Comparison of ENCODE assay signal across 8 cellular contexts in the genomic region with DNA sequence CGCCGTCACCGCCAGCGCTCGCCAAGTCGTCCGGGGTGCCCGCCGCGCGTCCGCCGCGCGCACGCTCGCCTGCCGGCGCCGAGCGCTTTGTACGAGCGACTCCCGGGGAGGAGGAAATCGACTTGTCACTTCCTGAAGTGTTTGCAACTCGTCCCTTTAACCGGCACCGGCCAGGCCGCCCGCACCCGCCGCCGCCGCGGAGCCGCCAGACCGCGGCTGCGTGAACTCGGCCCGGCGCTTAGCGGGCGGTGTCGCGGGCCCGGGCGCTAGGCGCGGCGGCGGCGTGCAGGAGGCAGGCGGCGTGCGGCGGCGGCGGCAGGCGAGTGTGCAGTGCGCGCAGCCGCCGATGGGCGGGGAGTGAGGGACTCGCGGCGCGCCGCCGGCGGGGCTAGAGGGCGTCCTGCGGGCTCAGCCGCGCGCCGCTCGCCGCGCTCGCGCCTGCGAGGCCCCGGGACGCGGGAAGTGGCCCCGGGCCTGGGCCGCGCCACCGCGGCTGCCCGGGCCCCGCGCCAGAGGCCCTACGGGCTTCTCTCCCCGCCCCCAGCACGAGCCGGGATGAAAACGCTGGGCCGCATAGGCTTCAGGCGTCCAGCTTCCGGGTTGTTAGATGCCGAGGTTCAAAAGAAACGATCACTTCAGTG. TPM values are rescaled to one million over a fixed set of nuclear protein-coding genes. Genes with fewer than 3 reads are reported as not detected.
DNase-seq lines count a peak whose midpoint lies in the region; ATAC-seq, FAIRE-seq and TF ChIP-seq lines count a peak whose summit lies in the region.

A gene with protein sequence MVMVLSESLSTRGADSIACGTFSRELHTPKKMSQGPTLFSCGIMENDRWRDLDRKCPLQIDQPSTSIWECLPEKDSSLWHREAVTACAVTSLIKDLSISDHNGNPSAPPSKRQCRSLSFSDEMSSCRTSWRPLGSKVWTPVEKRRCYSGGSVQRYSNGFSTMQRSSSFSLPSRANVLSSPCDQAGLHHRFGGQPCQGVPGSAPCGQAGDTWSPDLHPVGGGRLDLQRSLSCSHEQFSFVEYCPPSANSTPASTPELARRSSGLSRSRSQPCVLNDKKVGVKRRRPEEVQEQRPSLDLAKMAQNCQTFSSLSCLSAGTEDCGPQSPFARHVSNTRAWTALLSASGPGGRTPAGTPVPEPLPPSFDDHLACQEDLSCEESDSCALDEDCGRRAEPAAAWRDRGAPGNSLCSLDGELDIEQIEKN (minus strand): TSS at position 332 of the 641 bp plus-strand sequence. CDS start 37,665 bp downstream, outside the sequence.

- H3K27ac Mint-ChIP-seq in GM23338: no peak within 1 kb of the TSS; the same call in 1 of the 2 replicates

- peaks cover 2% of the 10 kb centered on the region; the same call in 1 of the 2 replicates for H3K79me2 ChIP-seq in GM23338 (replicated peaks; ENCODE audit: insufficient read depth)

- DNase-seq in GM03348 (ENCODE audit: low spot score): peak; percentile 94
- DNase-seq in GM23338 (ENCODE audit: low spot score): peak; percentile 87
- DNase-seq in LNCaP clone FGC (ENCODE audit: low read depth): no peak
- peak; percentile 69 to 90 (median 78) for DNase-seq in T-helper 2 cell
- no peak for DNase-seq in right atrium auricular region (ENCODE audit: low spot score)
- DNase-seq in psoas muscle: peak; percentile 91 to 93
- peak; percentile 91 for DNase-seq in urothelium cell line (ENCODE audit: low spot score)

- peaks cover 28% of the 10 kb centered on the region for H3K27me3 Mint-ChIP-seq in GM23338 (ENCODE audit: insufficient read depth, low read depth, poor library complexity)

- H3K4me1 ChIP-seq in GM23338 (ENCODE audit: insufficient read depth) (peaks cover 38% of the 10 kb centered on the region), right atrium auricular region (peaks cover 0 to 53% of the 10 kb centered on the region in 2 donors), psoas muscle (peaks cover 51% of the 10 kb centered on the region)

- intact Hi-C loops in psoas muscle (cut with DNase I): loop anchor here (2.0 to 5.0 kb wide), 4 partner anchors 57 to 217 kb away; no protein-coding TSS in a partner anchor

- peak; percentile 21 for ATAC-seq in GM23338
- peak; percentile 46 to 73 (median 66) for ATAC-seq in psoas muscle

- peaks cover 4% of the 10 kb centered on the region for H4K20me1 ChIP-seq in GM23338 (replicated peaks; ENCODE audit: insufficient read depth)

- peak within 1 kb of the TSS; percentile 92 for H3K4me2 ChIP-seq in GM23338

- 0 to 1% (median 0%) methylated on average over 62 to 105 of the region's 105 CpGs for WGBS in psoas muscle, 3 donors

- TF ChIP-seq CTCF in GM23338 (conservative IDR thresholded peaks at IDR 0.05; ENCODE audit: low read depth in 2 of 2) (no peak), LNCaP clone FGC (IDR thresholded peaks at IDR 0.05; ENCODE audit: control insufficient read depth, extremely low read depth, insufficient read depth) (0 out of 2 replicates have a peak, but pooled peaks have one; percentile 12), right atrium auricular region (IDR thresholded peaks at IDR 0.05) (no peak), psoas muscle (IDR thresholded peaks at IDR 0.05) (peak; percentile 35)

- no peak for FAIRE-seq in urothelium cell line (lab: Jason Lieb, UNC)

- H3K9me2 ChIP-seq in GM23338 (ENCODE audit: insufficient read depth): no peaks in the 10 kb centered on the region

- no peaks in the 10 kb centered on the region for H3K36me3 Mint-ChIP-seq in GM23338 (ENCODE audit: low read depth)

- H3K36me3 ChIP-seq in GM23338 (ENCODE audit: insufficient read depth) (no peaks in the 10 kb centered on the region), right atrium auricular region (no peaks in the 10 kb centered on the region), psoas muscle (ENCODE audit: insufficient read depth in 1 of 2, low read depth in 1 of 2) (peaks cover 0 to 14% of the 10 kb centered on the region in 2 donors)

- H3K27me3 ChIP-seq in GM23338 (ENCODE audit: insufficient read depth): peaks cover 24% of the 10 kb centered on the region
- no peaks in the 10 kb centered on the region for H3K27me3 ChIP-seq in right atrium auricular region
- H3K27me3 ChIP-seq in psoas muscle (ENCODE audit: insufficient read depth in 3 of 3, low read length in 2 of 3): no peaks in the 10 kb centered on the region

- H3K4me3 ChIP-seq in GM23338: peak within 1 kb of the TSS; percentile 74
- peak within 1 kb of the TSS; percentile 71 for H3K4me3 ChIP-seq in LNCaP clone FGC (ENCODE audit: low read depth, low read length)
- peak within 1 kb of the TSS; percentile 57 to 69 for H3K4me3 ChIP-seq in right atrium auricular region
- peak within 1 kb of the TSS; percentile 84 for H3K4me3 ChIP-seq in psoas muscle

- H3K4me1 Mint-ChIP-seq in GM23338: peaks cover 45% of the 10 kb centered on the region

- H3K9me3 ChIP-seq in right atrium auricular region: no peaks in the 10 kb centered on the region
- H3K9me3 ChIP-seq in psoas muscle: no peaks in the 10 kb centered on the region

- no peaks in the 10 kb centered on the region for H3K9me3 Mint-ChIP-seq in GM23338

- H3K27ac ChIP-seq in GM23338 (ENCODE audit: low read depth): no peak within 1 kb of the TSS
- H3K27ac ChIP-seq in angular gyrus (ENCODE audit: low read depth, low read length): peak within 1 kb of the TSS; percentile 87
- peak within 1 kb of the TSS; percentile 81 to 88 for H3K27ac ChIP-seq in right atrium auricular region
- H3K27ac ChIP-seq in psoas muscle: peak within 1 kb of the TSS; percentile 95

- H3F3A ChIP-seq in GM23338 (replicated peaks; ENCODE audit: low read depth): 0 out of 2 replicates have a peak, but pooled peaks cover 3% of the 10 kb centered on the region

- H2AFZ ChIP-seq in GM23338: peak within 1 kb of the TSS; percentile 82; the same call in 1 of the 2 replicates

- peak within 1 kb of the TSS; percentile 94 for H3K4me3 Mint-ChIP-seq in GM23338

TF ChIP-seq in GM23338, 12 proteins besides CTCF, POLR2A, EP300 and RAD21 (continues in another document):
- TF ChIP-seq CREB1 (CRISPR knock-in tag; IDR thresholded peaks at IDR 0.05; ENCODE audit: low read depth) (no peak), POLR2AphosphoS5 (IDR thresholded peaks at IDR 0.05; ENCODE audit: low read depth) (no peak), ZNF331 (CRISPR knock-in tag; IDR thresholded peaks at IDR 0.05; ENCODE audit: low read depth) (no peak), ZNF114 (CRISPR knock-in tag; IDR thresholded peaks at IDR 0.05) (no peak)

RNA-seq across cellular contexts. Expression of the gene that starts here (rescaled TPM):
- total RNA-seq in GM23338 (2014; rRNA removed; shearing (Covaris generic)): 14.5 and 20.3 TPM in 2 replicates
- polyA plus RNA-seq in GM23338 (2016; fragmentation: Nextera tagmentation; extraction: Ambion mirVana): 3.0 and 3.5 TPM in 2 replicates
- total RNA-seq in right atrium auricular region: 10 to 100 TPM; 30.3 to 31.1 TPM
- 100 to 1,000 TPM in 1 of 4 donors, 10 to 100 TPM in 3; 31.0 to 142 (median 43.1) TPM for total RNA-seq in psoas muscle
- polyA plus RNA-seq in psoas muscle: 100 to 1,000 TPM in 1 of 3 donors, 10 to 100 TPM in 2; 34.9 to 178 (median 55.8) TPM

Comparison
In these comparisons a context has a peak if more than half of its experiments do, and no peak if none do; other contexts are left out.
1. DNase-seq: peak in GM03348 (single experiment), GM23338 (single experiment), T-helper 2 cell (5 of 5), psoas muscle (2 of 2) and urothelium cell line (single experiment); none in LNCaP clone FGC (single experiment) and right atrium auricular region (single experiment).
2. CTCF ChIP-seq: peak in LNCaP clone FGC (single experiment) and psoas muscle (single experiment); none in GM23338 (0 of 2) and right atrium auricular region (0 of 2).
3. Peak in every context shown above with its lines, with median percentiles within 50 percentile points of each other: H3K4me3 ChIP-seq.